Comparison of ENCODE assay signal across 1 cellular context in genomic region chr19:40567750-40568494, GRCh38.
A peak's percentile ranks its signal among the peaks of the same experiment; 100 is the strongest.
TF ChIP-seq lines count a peak whose summit lies in the region.

No MANE protein-coding gene starts in this region.

TF ChIP-seq in HEK293, 187 proteins besides CTCF, POLR2A, EP300 and RAD21 (continued from another document):
- TF ChIP-seq PRDM10 (tag by site-specific recombination; IDR thresholded peaks at IDR 0.05) (no peak), ZNF239 (tag by site-specific recombination; IDR thresholded peaks at IDR 0.05) (no peak), ZNF560 (tag by site-specific recombination; IDR thresholded peaks at IDR 0.05; ENCODE audit: borderline replicate concordance) (no peak), ZFP69B (tag by site-specific recombination; IDR thresholded peaks at IDR 0.05) (no peak), ZNF645 (tag by site-specific recombination; IDR thresholded peaks at IDR 0.05) (no peak), ZNF18 (tag by site-specific recombination; IDR thresholded peaks at IDR 0.05) (no peak), ZNF404 (tag by site-specific recombination; IDR thresholded peaks at IDR 0.05) (no peak), GLIS2 (tag by site-specific recombination; IDR thresholded peaks at IDR 0.05) (peak; percentile 59; the same call in 1 of the 2 replicates)
